ENCODE assay signal across 12 cellular contexts in the genomic region with DNA sequence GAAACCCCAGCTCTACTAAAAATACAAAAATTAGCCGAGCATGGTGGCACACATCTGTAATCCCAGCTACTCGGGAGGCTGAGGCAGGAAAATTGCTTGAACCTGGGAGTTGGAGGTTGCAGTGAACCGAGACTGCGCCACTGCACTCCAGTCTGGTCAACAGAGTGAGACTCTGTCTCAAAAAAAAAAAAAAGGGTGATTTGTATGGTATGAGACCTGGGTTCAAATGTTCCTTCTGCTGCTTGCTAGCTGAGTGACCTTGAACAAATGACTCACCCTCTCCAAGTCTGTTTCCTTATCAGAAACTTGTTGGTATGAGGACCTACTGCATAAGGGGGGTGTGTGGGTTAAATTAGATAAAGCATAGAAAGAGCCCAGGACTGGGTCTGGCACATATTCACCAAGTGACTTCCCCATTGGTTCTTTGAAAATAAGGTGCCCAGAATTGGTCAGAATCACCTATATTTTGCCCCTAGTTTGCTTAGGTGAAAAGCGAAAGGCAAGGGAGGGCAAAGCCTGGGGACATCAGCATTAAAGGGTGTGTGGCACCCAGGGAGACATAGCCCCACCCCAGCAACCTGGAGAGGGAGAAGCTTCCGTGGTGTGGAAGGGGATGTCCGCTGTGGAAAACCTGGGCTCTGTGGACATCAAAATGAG. TPM values are rescaled to one million over a fixed set of nuclear protein-coding genes. Genes with fewer than 3 reads are reported as not detected.
DNase-seq lines count a peak whose midpoint lies in the region; ATAC-seq and TF ChIP-seq lines count a peak whose summit lies in the region.
"Had no signal": no experiment of that assay in that cellular context is flagged by ENCODE, and none has a peak within 500 bp of the region (broad histone marks: within the 10 kb centered on the region; RNA-seq: fewer than 3 reads in every experiment).

No MANE protein-coding gene starts in this region.

- intact Hi-C loops in body of pancreas (cut with DNase I), result no loop called here
- intact Hi-C loops in ovary (cut with DNase I), result no loop called here
- intact Hi-C loops in posterior vena cava (cut with DNase I), result no loop called here

- TF ChIP-seq POLR2A in body of pancreas (IDR thresholded peaks at IDR 0.05) (no peak), ovary (IDR thresholded peaks at IDR 0.05) (no peak)

- H3K36me3 ChIP-seq in Loucy (ENCODE audit: insufficient read depth, low read length) (peaks cover 20% of the 10 kb centered on the region; the same call in 1 of the 2 replicates), body of pancreas (replicated peaks in 1 of 2; ENCODE audit: insufficient read depth in 1 of 2, low read depth in 2 of 2) (no peaks in the 10 kb centered on the region), ovary (no peaks in the 10 kb centered on the region), SJCRH30 (peaks cover 9% of the 10 kb centered on the region)

- peaks cover 10% of the 10 kb centered on the region for H4K20me1 ChIP-seq in Loucy (ENCODE audit: insufficient read depth, low read length, poor library complexity, severe bottlenecking)

- no peak for TF ChIP-seq EP300 in ovary (IDR thresholded peaks at IDR 0.05)

- H3K9me2 ChIP-seq in Loucy (replicated peaks; ENCODE audit: low read depth, low read length), result no peaks in the 10 kb centered on the region

- H3K27me3 ChIP-seq in Loucy (ENCODE audit: insufficient read depth, low read length, poor library complexity, severe bottlenecking) (no peaks in the 10 kb centered on the region), body of pancreas (no peaks in the 10 kb centered on the region), ovary (no peaks in the 10 kb centered on the region), SJCRH30 (no peaks in the 10 kb centered on the region)
- H3K27me3 ChIP-seq: dorsolateral prefrontal cortex had no signal

- H3K9me3 ChIP-seq in Loucy (ENCODE audit: insufficient read depth, low read depth, low read length) (no peaks in the 10 kb centered on the region), body of pancreas (no peaks in the 10 kb centered on the region), ovary (no peaks in the 10 kb centered on the region), SJCRH30 (replicated peaks) (no peaks in the 10 kb centered on the region)

- H3K4me1 ChIP-seq in Loucy (ENCODE audit: insufficient read depth, low read length, poor library complexity, severe bottlenecking), result peaks cover 22% of the 10 kb centered on the region
- H3K4me1 ChIP-seq in body of pancreas, result peaks cover 70% of the 10 kb centered on the region
- peaks cover 41% of the 10 kb centered on the region for H3K4me1 ChIP-seq in ovary (ENCODE audit: insufficient read depth)
- H3K4me1 ChIP-seq in SJCRH30, result peaks cover 27% of the 10 kb centered on the region

- peak; percentile 58 for ATAC-seq in body of pancreas
- no peak for ATAC-seq in GM21723 (IDR thresholded peaks at IDR 0.05; ENCODE audit: unreplicated experiment)

- H3K79me2 ChIP-seq in Loucy (ENCODE audit: insufficient read depth, low read length), result peaks cover 88% of the 10 kb centered on the region

- no peak for TF ChIP-seq CTCF in C4-2B (conservative IDR thresholded peaks at IDR 0.05)
- TF ChIP-seq CTCF in Loucy (conservative IDR thresholded peaks at IDR 0.05; ENCODE audit: low read length), result no peak
- TF ChIP-seq CTCF in body of pancreas (IDR thresholded peaks at IDR 0.05), result no peak
- TF ChIP-seq CTCF in ovary (IDR thresholded peaks at IDR 0.05), result no peak

- H3K27ac ChIP-seq in C4-2B (peak overlapping the region; percentile 85), body of pancreas (peak overlapping the region; percentile 57 to 90 (median 78)), ovary (peak overlapping the region; percentile 32 to 77), SJCRH30 (no peak overlapping the region)

- H3K4me3 ChIP-seq in Loucy (ENCODE audit: low read length, poor library complexity, severe bottlenecking) (no peak overlapping the region), body of pancreas (no peak overlapping the region), ovary (no peak overlapping the region), SJCRH30 (no peak overlapping the region)
- H3K4me3 ChIP-seq: dorsolateral prefrontal cortex had no signal

- WGBS in body of pancreas, 2 donors, result 86 to 90% methylated on average over 7 of the region's 7 CpGs
- WGBS in ovary, 3 donors, result 44 to 58% (median 46%) methylated on average over 7 of the region's 7 CpGs

- no peak overlapping the region for H2AFZ ChIP-seq in Loucy (ENCODE audit: low read length)

- H3K9ac ChIP-seq in Loucy (ENCODE audit: low read depth, low read length, poor library complexity, severe bottlenecking), result no peak overlapping the region

- H3K4me2 ChIP-seq in Loucy (ENCODE audit: low read depth, low read length, poor library complexity, severe bottlenecking), result peak overlapping the region; percentile 12

- DNase-seq in body of pancreas (no peak), ovary (no peak), AG08395 (ENCODE audit: low spot score) (no peak), SJCRH30 (no peak), posterior vena cava (ENCODE audit: low spot score) (no peak)
- DNase-seq: activated CD8-positive, alpha-beta memory T cell treated with anti-CD3 and anti-CD28 coated beads for 24 hours; DND-41; dorsolateral prefrontal cortex; Karpas-422 had no signal

- peaks cover under 1% of the 10 kb centered on the region; the same call in 1 of the 2 replicates for H3F3A ChIP-seq in Loucy (ENCODE audit: low read depth)

RNA-seq across cellular contexts. Expression of a gene that starts 9.9 kb away (rescaled TPM):
- total RNA-seq in body of pancreas (10 to 100 TPM; 31.4 to 36.6 TPM), ovary (10 to 100 TPM; 24.1 to 90.1 (median 40.0) TPM), posterior vena cava (10 to 100 TPM; 22.9 to 35.2 TPM)
- 10 to 100 TPM; 23.4 to 28.6 TPM for polyA plus RNA-seq in ovary
- total RNA-seq in SJCRH30 (2014; rRNA removed; shearing (Covaris generic)), result 24.1 and 29.3 TPM in 2 replicates

RNA-seq across cellular contexts. Expression of a gene that starts 10.9 kb away (rescaled TPM):
- total RNA-seq in body of pancreas (1 to 10 TPM; 1.3 to 4.9 TPM), ovary (10 to 100 TPM in 1 of 7 donors, 1 to 10 TPM in 6; 4.1 to 10.9 (median 5.9) TPM), posterior vena cava (1 to 10 TPM; 6.0 to 7.1 TPM)
- 1 to 10 TPM; 6.6 to 9.0 TPM for polyA plus RNA-seq in ovary
- total RNA-seq in SJCRH30 (2014; rRNA removed; shearing (Covaris generic)), result 8.5 and 9.0 TPM in 2 replicates

RNA-seq across cellular contexts. Expression of a gene that starts 49.6 kb away (rescaled TPM):
- 100 to 1,000 TPM in 1 of 2 donors, 10 to 100 TPM in 1; 55.8 to 145 TPM for total RNA-seq in body of pancreas
- total RNA-seq in ovary, result 10 to 100 TPM; 33.7 to 69.5 (median 61.3) TPM
- polyA plus RNA-seq in ovary, result 10 to 100 TPM; 19.6 to 33.8 TPM
- 53.8 and 56.7 TPM in 2 replicates for total RNA-seq in SJCRH30 (2014; rRNA removed; shearing (Covaris generic))
- total RNA-seq in posterior vena cava, result 10 to 100 TPM; 38.6 to 38.9 TPM
